2 cellular contexts compared by ENCODE assay signal in the genomic region with DNA sequence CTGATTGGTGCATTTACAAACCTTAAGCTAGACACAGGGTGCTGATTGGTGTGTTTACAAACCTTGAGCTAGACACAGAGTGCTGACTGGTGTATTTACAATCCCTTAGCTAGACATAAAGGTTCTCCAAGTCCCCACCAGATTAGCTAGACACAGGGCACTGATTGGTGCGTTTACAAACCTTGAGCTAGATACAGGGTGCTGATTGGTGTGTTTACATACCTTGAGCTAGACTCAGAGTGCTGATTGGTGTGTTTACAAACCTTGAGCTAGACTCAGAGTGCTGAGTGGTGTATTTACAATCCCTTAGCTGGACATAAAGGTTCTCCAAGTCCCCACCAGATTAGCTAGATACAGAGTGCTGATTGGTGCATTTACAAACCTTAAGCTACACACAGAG. TPM values are rescaled to one million over a fixed set of nuclear protein-coding genes. Genes with fewer than 3 reads are reported as not detected.
A peak's percentile ranks its signal among the peaks of the same experiment; 100 is the strongest.
DNase-seq lines count a peak whose midpoint lies in the region; ATAC-seq, FAIRE-seq and TF ChIP-seq lines count a peak whose summit lies in the region.
"Not testable (repeated sequence)": the region's sequence is repeated elsewhere in the genome, so short reads cannot be mapped to it uniquely, and the experiment has no call there.

No MANE protein-coding gene starts in this region.

- not testable (repeated sequence) for H3K9me3 ChIP-seq in HepG2 (ENCODE audit: low read length); testis

- not testable (repeated sequence) for H3K9ac ChIP-seq in HepG2 (ENCODE audit: insufficient read depth, low read depth, low read length)

- not testable (repeated sequence) for TF ChIP-seq CTCF in HepG2 (CRISPR knock-in tag; IDR thresholded peaks at IDR 0.05); testis (IDR thresholded peaks at IDR 0.05)

- H2AFZ ChIP-seq in HepG2 (ENCODE audit: low read length) = not testable (repeated sequence)

- not testable (repeated sequence) for H4K20me1 ChIP-seq in HepG2 (ENCODE audit: insufficient read depth, low read length)

- not testable (repeated sequence) for TF ChIP-seq EP300 in HepG2 (IDR thresholded peaks at IDR 0.05; ENCODE audit: low read depth in 2 of 2, low read length in 2 of 2); HepG2 (CRISPR knock-in tag; IDR thresholded peaks at IDR 0.05; ENCODE audit: borderline replicate concordance)

- intact Hi-C loops in HepG2 (cut with micrococcal nuclease; ENCODE audit: unreplicated experiment); testis (cut with DNase I; ENCODE audit: low total_unique reads): not testable (repeated sequence)

- H3K27ac ChIP-seq in HepG2 (ENCODE audit: extremely low read length, insufficient read depth, low read length); testis: not testable (repeated sequence)

- CTCF ChIA-PET in HepG2 (lab: Yijun Ruan, JAX; ENCODE audit: low intra/inter-chr PET ratio, low total read pairs) = not testable (repeated sequence)

- TF ChIP-seq POLR2A in HepG2 (IDR thresholded peaks at IDR 0.05; ENCODE audit: insufficient read depth in 1 of 2, low read depth in 2 of 2, low read length in 2 of 2); testis (IDR thresholded peaks at IDR 0.05): not testable (repeated sequence)

- H3K4me1 ChIP-seq in HepG2 (ENCODE audit: insufficient read depth, low read length); testis: not testable (repeated sequence)

- not testable (repeated sequence) for TF ChIP-seq RAD21 in HepG2 (CRISPR knock-in tag; IDR thresholded peaks at IDR 0.05)

- ATAC-seq in HepG2 = not testable (repeated sequence)

- not testable (repeated sequence) for DNase-seq in HepG2 (ENCODE audit: low spot score)
- DNase-seq in testis = peak; percentile 17

- not testable (repeated sequence) for BruUV-seq in HepG2 (replicated peaks; lab: Mats Ljungman, UMichigan)

- not testable (repeated sequence) for H3K27me3 ChIP-seq in HepG2 (ENCODE audit: control insufficient read depth in 1 of 2, insufficient read depth in 2 of 2, low read length in 2 of 2); testis

- in situ Hi-C loops in HepG2 (cut with HindIII; ENCODE audit: extremely low pct_ligation_motif_present, low pct_unique_long_range_greater_than_20kb) = not testable (repeated sequence)

- POLR2A ChIA-PET in HepG2 (lab: Yijun Ruan, JAX) = not testable (repeated sequence)

- not testable (repeated sequence) for H3K79me2 ChIP-seq in HepG2 (ENCODE audit: insufficient read depth, low read length)

- not testable (repeated sequence) for FAIRE-seq in HepG2 (lab: Jason Lieb, UNC)

- 63% methylated on average over 1 of the region's 1 CpG for WGBS in HepG2 (ENCODE audit: low lambda C conversion rate)
- WGBS in testis, 2 donors = 67 to 89% methylated on average over 1 of the region's 1 CpG

- H3K4me3 ChIP-seq in HepG2 (replicated peaks in 1 of 3; ENCODE audit: insufficient read depth in 1 of 3, low read depth in 2 of 3, low read length in 3 of 3) = not testable (repeated sequence)
- H3K4me3 ChIP-seq in testis = peak overlapping the region in 1 of 2 donors; percentile 44

- not testable (repeated sequence) for H3K36me3 ChIP-seq in HepG2 (replicated peaks in 1 of 2; ENCODE audit: control insufficient read depth in 1 of 2, insufficient read depth in 2 of 2, low read length in 2 of 2); testis (ENCODE audit: low read depth, missing control alignments)

- H3K4me2 ChIP-seq in HepG2 (ENCODE audit: low read depth, low read length) = not testable (repeated sequence)

TF ChIP-seq in HepG2, 621 proteins besides CTCF, POLR2A, EP300 and RAD21:
- TF ChIP-seq NFYB (CRISPR knock-in tag; IDR thresholded peaks at IDR 0.05) (peak; percentile 60), NFYC (CRISPR knock-in tag; IDR thresholded peaks at IDR 0.05) (peak; percentile 69)

RNA-seq across cellular contexts. Expression of gene ZNF684, which starts 26.8 kb away (rescaled TPM):
- total RNA-seq in HepG2 (2016; rRNA removed; fragmentation: Illumina TruSeq; extraction: Trizol) = 15.2 and 18.8 TPM in 2 replicates
- 3.7 and 4.1 TPM in 2 replicates for total RNA-seq in HepG2 (2016; cell fraction: cytosol; rRNA removed; fragmentation: Illumina TruSeq; extraction: Trizol; ENCODE audit: low read depth)
- total RNA-seq in HepG2 (2016; cell fraction: insoluble cytoplasmic fraction; rRNA removed; fragmentation: Illumina TruSeq; extraction: Trizol) = 12.6 and 19.3 TPM in 2 replicates
- total RNA-seq in HepG2 (2016; cell fraction: membrane; rRNA removed; fragmentation: Illumina TruSeq; extraction: Trizol) = 7.5 and 8.9 TPM in 2 replicates
- 8.7 and 15.6 TPM in 2 replicates for total RNA-seq in HepG2 (2016; cell fraction: nucleus; rRNA removed; fragmentation: Illumina TruSeq; extraction: Trizol)
- 6.3 and 6.5 TPM in 2 replicates for polyA plus RNA-seq in HepG2 (2011; rRNA removed)
- 4.2 and 4.9 TPM in 2 replicates for polyA plus RNA-seq in HepG2 (2011; cell fraction: cytosol; rRNA removed)
- 5.2 and 7.7 TPM in 2 replicates for polyA plus RNA-seq in HepG2 (2011; cell fraction: nucleus; rRNA removed)
- polyA plus RNA-seq in HepG2 (2012) = 5.0 and 7.1 TPM in 2 replicates
- 0.60 and 0.77 TPM in 2 replicates for polyA plus RNA-seq in HepG2 (2016; cell fraction: cytosol; fragmentation: Illumina TruSeq; extraction: Trizol; ENCODE audit: low read depth)
- polyA plus RNA-seq in HepG2 (2016; cell fraction: insoluble cytoplasmic fraction; fragmentation: Illumina TruSeq; extraction: Trizol; ENCODE audit: low read depth) = 10.5 and 10.8 TPM in 2 replicates
- 1.4 and 1.5 TPM in 2 replicates for polyA plus RNA-seq in HepG2 (2016; cell fraction: membrane; fragmentation: Illumina TruSeq; extraction: Trizol; ENCODE audit: low read depth)
- polyA plus RNA-seq in HepG2 (2016; cell fraction: nucleus; fragmentation: Illumina TruSeq; extraction: Trizol; ENCODE audit: insufficient read depth, low read depth) = 14.7 and 15.9 TPM in 2 replicates
- 1.1 and 4.1 TPM in 2 replicates for polyA minus RNA-seq in HepG2 (2011; rRNA and poly(A)+ RNA removed; ENCODE audit: low replicate concordance)
- polyA minus RNA-seq in HepG2 (2011; cell fraction: cytosol; rRNA and poly(A)+ RNA removed) = 4.4 and 6.0 TPM in 2 replicates
- 6.6 and 17.4 TPM in 2 replicates for polyA minus RNA-seq in HepG2 (2011; cell fraction: nucleus; rRNA and poly(A)+ RNA removed)
- total RNA-seq in testis = 1 to 10 TPM; 8.9 to 9.9 TPM
- 5.3 TPM for polyA plus RNA-seq in testis (ENCODE audit: insufficient read depth, low read depth, low replicate concordance)

RNA-seq across cellular contexts. Expression of gene EXO5, which starts 49.7 kb away (rescaled TPM):
- 20.5 and 29.6 TPM in 2 replicates for total RNA-seq in HepG2 (2016; rRNA removed; fragmentation: Illumina TruSeq; extraction: Trizol)
- total RNA-seq in HepG2 (2016; cell fraction: cytosol; rRNA removed; fragmentation: Illumina TruSeq; extraction: Trizol; ENCODE audit: low read depth) = 11.4 and 12.7 TPM in 2 replicates
- 20.3 and 25.9 TPM in 2 replicates for total RNA-seq in HepG2 (2016; cell fraction: insoluble cytoplasmic fraction; rRNA removed; fragmentation: Illumina TruSeq; extraction: Trizol)
- total RNA-seq in HepG2 (2016; cell fraction: membrane; rRNA removed; fragmentation: Illumina TruSeq; extraction: Trizol) = 17.4 and 20.4 TPM in 2 replicates
- 13.8 and 19.7 TPM in 2 replicates for total RNA-seq in HepG2 (2016; cell fraction: nucleus; rRNA removed; fragmentation: Illumina TruSeq; extraction: Trizol)
- polyA plus RNA-seq in HepG2 (2011; rRNA removed) = 7.4 and 9.9 TPM in 2 replicates
- polyA plus RNA-seq in HepG2 (2011; cell fraction: cytosol; rRNA removed) = 6.0 and 7.8 TPM in 2 replicates
- polyA plus RNA-seq in HepG2 (2011; cell fraction: nucleus; rRNA removed) = 12.7 and 15.3 TPM in 2 replicates
- polyA plus RNA-seq in HepG2 (2012) = 10.0 and 11.0 TPM in 2 replicates
- 2.0 TPM in 2 replicates for polyA plus RNA-seq in HepG2 (2016; cell fraction: cytosol; fragmentation: Illumina TruSeq; extraction: Trizol; ENCODE audit: low read depth)
- 22.8 and 23.7 TPM in 2 replicates for polyA plus RNA-seq in HepG2 (2016; cell fraction: insoluble cytoplasmic fraction; fragmentation: Illumina TruSeq; extraction: Trizol; ENCODE audit: low read depth)
- polyA plus RNA-seq in HepG2 (2016; cell fraction: membrane; fragmentation: Illumina TruSeq; extraction: Trizol; ENCODE audit: low read depth) = 4.2 and 4.4 TPM in 2 replicates
- 25.6 and 29.3 TPM in 2 replicates for polyA plus RNA-seq in HepG2 (2016; cell fraction: nucleus; fragmentation: Illumina TruSeq; extraction: Trizol; ENCODE audit: insufficient read depth, low read depth)
- 6.6 and 10.1 TPM in 2 replicates for polyA minus RNA-seq in HepG2 (2011; rRNA and poly(A)+ RNA removed; ENCODE audit: low replicate concordance)
- 4.1 and 6.1 TPM in 2 replicates for polyA minus RNA-seq in HepG2 (2011; cell fraction: cytosol; rRNA and poly(A)+ RNA removed)
- polyA minus RNA-seq in HepG2 (2011; cell fraction: nucleus; rRNA and poly(A)+ RNA removed) = 12.4 and 14.7 TPM in 2 replicates
- total RNA-seq in testis = 10 to 100 TPM in 1 of 2 donors, 1 to 10 TPM in 1; 9.4 to 10.9 TPM
- polyA plus RNA-seq in testis (ENCODE audit: insufficient read depth, low read depth, low replicate concordance) = 8.4 TPM
